In genomic region chr12:125341422-125341821, GRCh38 we compare ENCODE assay signal across 16 cellular contexts.
DNase-seq lines count a peak whose midpoint lies in the region; ATAC-seq, FAIRE-seq and TF ChIP-seq lines count a peak whose summit lies in the region.
"Had no signal": no experiment of that assay in that cellular context is flagged by ENCODE, and none has a peak within 500 bp of the region (broad histone marks: within the 10 kb centered on the region; RNA-seq: fewer than 3 reads in every experiment).

No MANE protein-coding gene starts in this region.

- no peaks in the 10 kb centered on the region for H3K9me2 ChIP-seq in hepatocyte (replicated peaks; ENCODE audit: insufficient read depth)

- WGBS in hepatocyte (ENCODE audit: low lambda C conversion rate, missing lambda C conversion rate) = 58% methylated on average over 1 of the region's 1 CpG
- WGBS in pancreas, 2 donors = 36 to 46% methylated on average over 1 of the region's 1 CpG
- 50 to 59% (median 58%) methylated on average over 1 of the region's 1 CpG for WGBS in psoas muscle, 3 donors

- in situ Hi-C loops in SK-MEL-5 (cut with HindIII; ENCODE audit: low pct_unique_long_range_greater_than_20kb, low sequenced_read_pairs) = no loop called here

- H3K4me1 ChIP-seq in hepatocyte (ENCODE audit: insufficient read depth) (no peaks in the 10 kb centered on the region), pancreas (no peaks in the 10 kb centered on the region), psoas muscle (no peaks in the 10 kb centered on the region)
- H3K4me1 ChIP-seq: Caco-2 had no signal

- peak; percentile 45 for DNase-seq in SK-MEL-5 (ENCODE audit: low read depth, low spot score)
- DNase-seq in hepatocyte (ENCODE audit: low spot score) = no peak
- DNase-seq in pancreas = no peak
- no peak for DNase-seq in psoas muscle
- no peak for DNase-seq in stimulated activated CD4-positive, alpha-beta T cell treated with anti-CD3 and anti-CD28 coated beads, Interleukin-2, amount 100 ng/mL, for 48 hours
- DNase-seq in kidney glomerular epithelial cell (lab: John Stamatoyannopoulos, UW) = no peak
- DNase-seq: AML-193; Caco-2; CD4-positive, alpha-beta T cell; GDM1; HCEC 1CT had no signal

- H3K27ac ChIP-seq in hepatocyte (peak overlapping the region; percentile 36), pancreas (no peak overlapping the region), psoas muscle (no peak overlapping the region)
- H3K27ac ChIP-seq: C4-2B had no signal

- TF ChIP-seq CTCF in hepatocyte (IDR thresholded peaks at IDR 0.05; ENCODE audit: poor library complexity) = no peak
- no peak for TF ChIP-seq CTCF in pancreas (IDR thresholded peaks at IDR 0.05)
- no peak for TF ChIP-seq CTCF in psoas muscle (IDR thresholded peaks at IDR 0.05)

- no peaks in the 10 kb centered on the region for H3K36me3 ChIP-seq in hepatocyte (replicated peaks; ENCODE audit: insufficient read depth, low read depth)
- H3K36me3 ChIP-seq in pancreas = no peaks in the 10 kb centered on the region
- no peaks in the 10 kb centered on the region for H3K36me3 ChIP-seq in psoas muscle (ENCODE audit: insufficient read depth in 1 of 2, low read depth in 1 of 2)

- no peak overlapping the region for H3K4me3 ChIP-seq in hepatocyte
- H3K4me3 ChIP-seq in pancreas = no peak overlapping the region
- no peak overlapping the region for H3K4me3 ChIP-seq in psoas muscle
- H3K4me3 ChIP-seq: GM23338 had no signal

- H3K27me3 ChIP-seq in hepatocyte = no peaks in the 10 kb centered on the region
- peaks cover 0 to 3% (median 0%) of the 10 kb centered on the region in 4 donors for H3K27me3 ChIP-seq in pancreas
- peaks cover 0 to 3% (median 0%) of the 10 kb centered on the region in 3 donors for H3K27me3 ChIP-seq in psoas muscle (ENCODE audit: insufficient read depth in 3 of 3, low read length in 2 of 3)

- intact Hi-C loops in pancreas (cut with DNase I) (no loop called here), psoas muscle (cut with DNase I) (no loop called here)

- no peak overlapping the region for H2AFZ ChIP-seq in hepatocyte
- H2AFZ ChIP-seq: GM23338 had no signal

- H4K20me1 ChIP-seq in hepatocyte (ENCODE audit: insufficient read depth, poor library complexity, severe bottlenecking) = no peaks in the 10 kb centered on the region

- FAIRE-seq in pancreas (lab: Jason Lieb, UNC) = peak; percentile 5
- FAIRE-seq: A204.1, D721Med, H54 had no signal

- no peak overlapping the region for H3K4me2 ChIP-seq in hepatocyte
- H3K4me2 ChIP-seq: GM23338 had no signal

- ATAC-seq in pancreas = no peak
- no peak for ATAC-seq in psoas muscle

- H3K79me2 ChIP-seq in hepatocyte = no peaks in the 10 kb centered on the region

- H3K9me3 ChIP-seq in hepatocyte (ENCODE audit: low read depth) (no peaks in the 10 kb centered on the region), pancreas (no peaks in the 10 kb centered on the region), psoas muscle (no peaks in the 10 kb centered on the region)
- H3K9me3 ChIP-seq: Caco-2 had no signal
